ENCODE assay signal across 14 cellular contexts in genomic region chr13:105920375-105920774, GRCh38.
A peak's percentile ranks its signal among the peaks of the same experiment; 100 is the strongest.
DNase-seq lines count a peak whose midpoint lies in the region; ATAC-seq and TF ChIP-seq lines count a peak whose summit lies in the region.
"Had no signal": no experiment of that assay in that cellular context is flagged by ENCODE, and none has a peak within 500 bp of the region (broad histone marks: within the 10 kb centered on the region; RNA-seq: fewer than 3 reads in every experiment).

No MANE protein-coding gene starts in this region.

- no peak for ATAC-seq in HG02885 (IDR thresholded peaks at IDR 0.05; ENCODE audit: poor library complexity, unreplicated experiment)
- ATAC-seq: activated T-helper 17 cell treated with anti-CD3 and anti-CD28 coated beads, Interleukin-2, amount 50 U/mL, for 72 hours had no signal

- intact Hi-C loops in Caco-2 (cut with micrococcal nuclease; ENCODE audit: unreplicated experiment): no loop called here

- H3K27me3 ChIP-seq in Caco-2 (replicated peaks; ENCODE audit: control insufficient read depth, insufficient read depth, low read length) (no peaks in the 10 kb centered on the region), kidney epithelial cell (ENCODE audit: control insufficient read depth, insufficient read depth, low read length) (no peaks in the 10 kb centered on the region)

- H3K36me3 ChIP-seq in Caco-2 (ENCODE audit: control insufficient read depth, insufficient read depth, low read length): no peaks in the 10 kb centered on the region
- no peaks in the 10 kb centered on the region for H3K36me3 ChIP-seq in kidney epithelial cell (ENCODE audit: control insufficient read depth, insufficient read depth, low read length)

- no TSS peak for BruUV-seq in Caco-2 (replicated peaks; lab: Mats Ljungman, UMichigan)

- no peaks in the 10 kb centered on the region for H3K27me3 Mint-ChIP-seq in Caco-2 (ENCODE audit: insufficient read depth, unreplicated experiment)

- H3K4me1 ChIP-seq in Caco-2: peaks cover 27% of the 10 kb centered on the region

- H3K4me3 Mint-ChIP-seq in Caco-2 (ENCODE audit: unreplicated experiment): peak overlapping the region; percentile 25
- H3K4me3 Mint-ChIP-seq: activated T-helper 17 cell treated with anti-CD3 and anti-CD28 coated beads, Interleukin-2, amount 50 U/mL, for 72 hours had no signal

- in situ Hi-C loops in astrocyte of the spinal cord (cut with HindIII; ENCODE audit: low sequenced_read_pairs): no loop called here

- H3K4me1 Mint-ChIP-seq in Caco-2 (ENCODE audit: low read depth, unreplicated experiment): peaks cover 16% of the 10 kb centered on the region
- H3K4me1 Mint-ChIP-seq: activated T-helper 17 cell treated with anti-CD3 and anti-CD28 coated beads, Interleukin-2, amount 50 U/mL, for 72 hours had no signal

- peaks cover 12% of the 10 kb centered on the region for H3K9me3 Mint-ChIP-seq in Caco-2 (ENCODE audit: unreplicated experiment)

- POLR2A ChIA-PET in Caco-2 (lab: Charles Lee): no interaction called here

- H3K27ac Mint-ChIP-seq in Caco-2 (ENCODE audit: unreplicated experiment): no peak overlapping the region
- H3K27ac Mint-ChIP-seq: activated T-helper 17 cell treated with anti-CD3 and anti-CD28 coated beads, Interleukin-2, amount 50 U/mL, for 72 hours had no signal

- TF ChIP-seq CTCF in Caco-2 (IDR thresholded peaks at IDR 0.05; ENCODE audit: insufficient read depth in 1 of 2, low read depth in 1 of 2, low read length in 1 of 2, severe bottlenecking in 1 of 2, unreplicated experiment in 1 of 2): no peak
- TF ChIP-seq CTCF in astrocyte of the spinal cord (IDR thresholded peaks at IDR 0.05; ENCODE audit: low read depth, low read length): no peak
- no peak for TF ChIP-seq CTCF in kidney epithelial cell (IDR thresholded peaks at IDR 0.05; ENCODE audit: insufficient read depth, low read length, poor library complexity, severe bottlenecking)

- H3K4me3 ChIP-seq in Caco-2 (ENCODE audit: low read depth, low read length) (no peak overlapping the region), astrocyte of the spinal cord (ENCODE audit: low read depth, low read length) (no peak overlapping the region), kidney epithelial cell (ENCODE audit: low read depth, low read length) (no peak overlapping the region)

- no peaks in the 10 kb centered on the region for H3K9me3 ChIP-seq in Caco-2

- no peaks in the 10 kb centered on the region for H3K36me3 Mint-ChIP-seq in Caco-2 (ENCODE audit: insufficient read depth, unreplicated experiment)

- CTCF ChIA-PET in Caco-2 (lab: Charles Lee): no interaction called here

- DNase-seq in Caco-2: no peak
- peak; percentile 76 for DNase-seq in NCI-H226
- DNase-seq in astrocyte of the spinal cord (ENCODE audit: low read depth, low spot score): peak; percentile 37
- peak; percentile 28 for DNase-seq in kidney epithelial cell (ENCODE audit: low read depth)
- DNase-seq in T-helper 1 cell: no peak
- DNase-seq in effector CD4-positive, alpha-beta T cell: no peak
- DNase-seq in activated CD8-positive, alpha-beta memory T cell treated with anti-CD3 and anti-CD28 coated beads, Interleukin-2, amount 50 U/mL, for 4 hours: no peak
- DNase-seq: activated CD4-positive, CD25-positive, alpha-beta regulatory T cell; central memory CD4-positive, alpha-beta T cell; hippocampal formation; NCI-H1417 treated with DMSO at 0.1 percent for 48 hours; RPMI8226 had no signal

Comparison
In these comparisons a context has a peak if more than half of its experiments do, and no peak if none do; other contexts are left out.
1. DNase-seq: peak in NCI-H226 (single experiment), astrocyte of the spinal cord (single experiment) and kidney epithelial cell (single experiment); none in Caco-2 (0 of 2), T-helper 1 cell (0 of 5), effector CD4-positive, alpha-beta T cell (single experiment) and activated CD8-positive, alpha-beta memory T cell treated with anti-CD3 and anti-CD28 coated beads, Interleukin-2, amount 50 U/mL, for 4 hours (single experiment).